ENCODE assay signal across 2 cellular contexts in the genomic region with DNA sequence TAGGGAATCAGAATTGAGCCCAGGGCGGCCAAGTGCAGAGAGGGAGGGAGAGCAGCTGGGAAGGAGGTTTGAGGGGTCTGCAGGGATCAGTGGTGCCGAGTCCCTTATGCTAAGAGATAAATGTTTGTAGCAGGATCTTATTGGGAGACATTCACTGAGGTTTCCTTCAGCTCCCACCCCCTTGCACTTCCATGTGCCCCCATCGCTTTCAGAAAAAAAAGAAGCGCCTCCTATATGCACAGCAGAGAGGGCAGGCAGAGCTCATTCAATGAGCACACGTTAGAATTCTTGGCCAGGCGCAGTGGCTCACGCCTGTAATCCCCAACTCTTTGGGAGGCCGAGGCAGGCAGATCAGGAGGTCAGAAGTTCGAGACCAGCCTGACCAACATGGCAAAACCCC.
TF ChIP-seq lines count a peak whose summit lies in the region.

No MANE protein-coding gene starts in this region.

TF ChIP-seq in liver, 16 proteins besides CTCF, POLR2A, EP300 and RAD21 (continued from another document):
- TF ChIP-seq, protein P1, sequence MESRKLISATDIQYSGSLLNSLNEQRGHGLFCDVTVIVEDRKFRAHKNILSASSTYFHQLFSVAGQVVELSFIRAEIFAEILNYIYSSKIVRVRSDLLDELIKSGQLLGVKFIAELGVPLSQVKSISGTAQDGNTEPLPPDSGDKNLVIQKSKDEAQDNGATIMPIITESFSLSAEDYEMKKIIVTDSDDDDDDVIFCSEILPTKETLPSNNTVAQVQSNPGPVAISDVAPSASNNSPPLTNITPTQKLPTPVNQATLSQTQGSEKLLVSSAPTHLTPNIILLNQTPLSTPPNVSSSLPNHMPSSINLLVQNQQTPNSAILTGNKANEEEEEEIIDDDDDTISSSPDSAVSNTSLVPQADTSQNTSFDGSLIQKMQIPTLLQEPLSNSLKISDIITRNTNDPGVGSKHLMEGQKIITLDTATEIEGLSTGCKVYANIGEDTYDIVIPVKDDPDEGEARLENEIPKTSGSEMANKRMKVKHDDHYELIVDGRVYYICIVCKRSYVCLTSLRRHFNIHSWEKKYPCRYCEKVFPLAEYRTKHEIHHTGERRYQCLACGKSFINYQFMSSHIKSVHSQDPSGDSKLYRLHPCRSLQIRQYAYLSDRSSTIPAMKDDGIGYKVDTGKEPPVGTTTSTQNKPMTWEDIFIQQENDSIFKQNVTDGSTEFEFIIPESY (IDR thresholded peaks at IDR 0.05): no peak
- TF ChIP-seq JUND (IDR thresholded peaks at IDR 0.05): no peak
- no peak for TF ChIP-seq HNF4G (IDR thresholded peaks at IDR 0.05)
- no peak for TF ChIP-seq SP1 (IDR thresholded peaks at IDR 0.05)
- no peak for TF ChIP-seq TAF1 (conservative IDR thresholded peaks at IDR 0.05)
- no peak for TF ChIP-seq FOXA1 (IDR thresholded peaks at IDR 0.05)
- no peak for TF ChIP-seq EGR1 (IDR thresholded peaks at IDR 0.05; ENCODE audit: low read depth in 2 of 2)
- TF ChIP-seq RXRA (IDR thresholded peaks at IDR 0.05): no peak
- no peak for TF ChIP-seq HNF4A (conservative IDR thresholded peaks at IDR 0.05)
- TF ChIP-seq, protein P2, sequence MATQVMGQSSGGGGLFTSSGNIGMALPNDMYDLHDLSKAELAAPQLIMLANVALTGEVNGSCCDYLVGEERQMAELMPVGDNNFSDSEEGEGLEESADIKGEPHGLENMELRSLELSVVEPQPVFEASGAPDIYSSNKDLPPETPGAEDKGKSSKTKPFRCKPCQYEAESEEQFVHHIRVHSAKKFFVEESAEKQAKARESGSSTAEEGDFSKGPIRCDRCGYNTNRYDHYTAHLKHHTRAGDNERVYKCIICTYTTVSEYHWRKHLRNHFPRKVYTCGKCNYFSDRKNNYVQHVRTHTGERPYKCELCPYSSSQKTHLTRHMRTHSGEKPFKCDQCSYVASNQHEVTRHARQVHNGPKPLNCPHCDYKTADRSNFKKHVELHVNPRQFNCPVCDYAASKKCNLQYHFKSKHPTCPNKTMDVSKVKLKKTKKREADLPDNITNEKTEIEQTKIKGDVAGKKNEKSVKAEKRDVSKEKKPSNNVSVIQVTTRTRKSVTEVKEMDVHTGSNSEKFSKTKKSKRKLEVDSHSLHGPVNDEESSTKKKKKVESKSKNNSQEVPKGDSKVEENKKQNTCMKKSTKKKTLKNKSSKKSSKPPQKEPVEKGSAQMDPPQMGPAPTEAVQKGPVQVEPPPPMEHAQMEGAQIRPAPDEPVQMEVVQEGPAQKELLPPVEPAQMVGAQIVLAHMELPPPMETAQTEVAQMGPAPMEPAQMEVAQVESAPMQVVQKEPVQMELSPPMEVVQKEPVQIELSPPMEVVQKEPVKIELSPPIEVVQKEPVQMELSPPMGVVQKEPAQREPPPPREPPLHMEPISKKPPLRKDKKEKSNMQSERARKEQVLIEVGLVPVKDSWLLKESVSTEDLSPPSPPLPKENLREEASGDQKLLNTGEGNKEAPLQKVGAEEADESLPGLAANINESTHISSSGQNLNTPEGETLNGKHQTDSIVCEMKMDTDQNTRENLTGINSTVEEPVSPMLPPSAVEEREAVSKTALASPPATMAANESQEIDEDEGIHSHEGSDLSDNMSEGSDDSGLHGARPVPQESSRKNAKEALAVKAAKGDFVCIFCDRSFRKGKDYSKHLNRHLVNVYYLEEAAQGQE (IDR thresholded peaks at IDR 0.05): no peak
- TF ChIP-seq, protein P3, sequence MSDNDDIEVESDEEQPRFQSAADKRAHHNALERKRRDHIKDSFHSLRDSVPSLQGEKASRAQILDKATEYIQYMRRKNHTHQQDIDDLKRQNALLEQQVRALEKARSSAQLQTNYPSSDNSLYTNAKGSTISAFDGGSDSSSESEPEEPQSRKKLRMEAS (IDR thresholded peaks at IDR 0.05): no peak

TF ChIP-seq in GM23338, 12 proteins besides CTCF, POLR2A, EP300 and RAD21:
- TF ChIP-seq, protein P4, sequence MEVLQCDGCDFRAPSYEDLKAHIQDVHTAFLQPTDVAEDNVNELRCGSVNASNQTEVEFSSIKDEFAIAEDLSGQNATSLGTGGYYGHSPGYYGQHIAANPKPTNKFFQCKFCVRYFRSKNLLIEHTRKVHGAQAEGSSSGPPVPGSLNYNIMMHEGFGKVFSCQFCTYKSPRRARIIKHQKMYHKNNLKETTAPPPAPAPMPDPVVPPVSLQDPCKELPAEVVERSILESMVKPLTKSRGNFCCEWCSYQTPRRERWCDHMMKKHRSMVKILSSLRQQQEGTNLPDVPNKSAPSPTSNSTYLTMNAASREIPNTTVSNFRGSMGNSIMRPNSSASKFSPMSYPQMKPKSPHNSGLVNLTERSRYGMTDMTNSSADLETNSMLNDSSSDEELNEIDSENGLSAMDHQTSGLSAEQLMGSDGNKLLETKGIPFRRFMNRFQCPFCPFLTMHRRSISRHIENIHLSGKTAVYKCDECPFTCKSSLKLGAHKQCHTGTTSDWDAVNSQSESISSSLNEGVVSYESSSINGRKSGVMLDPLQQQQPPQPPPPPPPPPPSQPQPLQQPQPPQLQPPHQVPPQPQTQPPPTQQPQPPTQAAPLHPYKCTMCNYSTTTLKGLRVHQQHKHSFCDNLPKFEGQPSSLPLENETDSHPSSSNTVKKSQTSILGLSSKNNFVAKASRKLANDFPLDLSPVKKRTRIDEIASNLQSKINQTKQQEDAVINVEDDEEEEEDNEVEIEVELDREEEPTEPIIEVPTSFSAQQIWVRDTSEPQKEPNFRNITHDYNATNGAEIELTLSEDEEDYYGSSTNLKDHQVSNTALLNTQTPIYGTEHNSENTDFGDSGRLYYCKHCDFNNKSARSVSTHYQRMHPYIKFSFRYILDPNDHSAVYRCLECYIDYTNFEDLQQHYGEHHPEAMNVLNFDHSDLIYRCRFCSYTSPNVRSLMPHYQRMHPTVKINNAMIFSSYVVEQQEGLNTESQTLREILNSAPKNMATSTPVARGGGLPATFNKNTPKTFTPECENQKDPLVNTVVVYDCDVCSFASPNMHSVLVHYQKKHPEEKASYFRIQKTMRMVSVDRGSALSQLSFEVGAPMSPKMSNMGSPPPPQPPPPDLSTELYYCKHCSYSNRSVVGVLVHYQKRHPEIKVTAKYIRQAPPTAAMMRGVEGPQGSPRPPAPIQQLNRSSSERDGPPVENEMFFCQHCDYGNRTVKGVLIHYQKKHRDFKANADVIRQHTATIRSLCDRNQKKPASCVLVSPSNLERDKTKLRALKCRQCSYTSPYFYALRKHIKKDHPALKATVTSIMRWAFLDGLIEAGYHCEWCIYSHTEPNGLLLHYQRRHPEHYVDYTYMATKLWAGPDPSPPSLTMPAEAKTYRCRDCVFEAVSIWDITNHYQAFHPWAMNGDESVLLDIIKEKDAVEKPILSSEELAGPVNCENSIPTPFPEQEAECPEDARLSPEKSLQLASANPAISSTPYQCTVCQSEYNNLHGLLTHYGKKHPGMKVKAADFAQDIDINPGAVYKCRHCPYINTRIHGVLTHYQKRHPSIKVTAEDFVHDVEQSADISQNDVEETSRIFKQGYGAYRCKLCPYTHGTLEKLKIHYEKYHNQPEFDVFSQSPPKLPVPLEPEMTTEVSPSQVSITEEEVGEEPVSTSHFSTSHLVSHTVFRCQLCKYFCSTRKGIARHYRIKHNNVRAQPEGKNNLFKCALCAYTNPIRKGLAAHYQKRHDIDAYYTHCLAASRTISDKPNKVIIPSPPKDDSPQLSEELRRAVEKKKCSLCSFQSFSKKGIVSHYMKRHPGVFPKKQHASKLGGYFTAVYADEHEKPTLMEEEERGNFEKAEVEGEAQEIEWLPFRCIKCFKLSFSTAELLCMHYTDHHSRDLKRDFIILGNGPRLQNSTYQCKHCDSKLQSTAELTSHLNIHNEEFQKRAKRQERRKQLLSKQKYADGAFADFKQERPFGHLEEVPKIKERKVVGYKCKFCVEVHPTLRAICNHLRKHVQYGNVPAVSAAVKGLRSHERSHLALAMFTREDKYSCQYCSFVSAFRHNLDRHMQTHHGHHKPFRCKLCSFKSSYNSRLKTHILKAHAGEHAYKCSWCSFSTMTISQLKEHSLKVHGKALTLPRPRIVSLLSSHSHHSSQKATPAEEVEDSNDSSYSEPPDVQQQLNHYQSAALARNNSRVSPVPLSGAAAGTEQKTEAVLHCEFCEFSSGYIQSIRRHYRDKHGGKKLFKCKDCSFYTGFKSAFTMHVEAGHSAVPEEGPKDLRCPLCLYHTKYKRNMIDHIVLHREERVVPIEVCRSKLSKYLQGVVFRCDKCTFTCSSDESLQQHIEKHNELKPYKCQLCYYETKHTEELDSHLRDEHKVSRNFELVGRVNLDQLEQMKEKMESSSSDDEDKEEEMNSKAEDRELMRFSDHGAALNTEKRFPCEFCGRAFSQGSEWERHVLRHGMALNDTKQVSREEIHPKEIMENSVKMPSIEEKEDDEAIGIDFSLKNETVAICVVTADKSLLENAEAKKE (CRISPR knock-in tag; IDR thresholded peaks at IDR 0.05): no peak
- no peak for TF ChIP-seq ZNF114 (CRISPR knock-in tag; IDR thresholded peaks at IDR 0.05)
- TF ChIP-seq EZH2 (IDR thresholded peaks at IDR 0.05; ENCODE audit: low read depth, unreplicated experiment): no peak
- no peak for TF ChIP-seq NANOG (IDR thresholded peaks at IDR 0.05; ENCODE audit: borderline replicate concordance)
- TF ChIP-seq, protein P2 (IDR thresholded peaks at IDR 0.05; ENCODE audit: unreplicated experiment): no peak
- no peak for TF ChIP-seq JUNB (IDR thresholded peaks at IDR 0.05; ENCODE audit: unreplicated experiment)
- TF ChIP-seq POLR2AphosphoS5 (IDR thresholded peaks at IDR 0.05; ENCODE audit: low read depth): no peak
- no peak for TF ChIP-seq EZH2phosphoT487 (IDR thresholded peaks at IDR 0.05; ENCODE audit: unreplicated experiment)
- TF ChIP-seq STAT1 (IDR thresholded peaks at IDR 0.05; ENCODE audit: unreplicated experiment): no peak
- no peak for TF ChIP-seq ZNF331 (CRISPR knock-in tag; IDR thresholded peaks at IDR 0.05; ENCODE audit: low read depth)
- TF ChIP-seq, protein P5, sequence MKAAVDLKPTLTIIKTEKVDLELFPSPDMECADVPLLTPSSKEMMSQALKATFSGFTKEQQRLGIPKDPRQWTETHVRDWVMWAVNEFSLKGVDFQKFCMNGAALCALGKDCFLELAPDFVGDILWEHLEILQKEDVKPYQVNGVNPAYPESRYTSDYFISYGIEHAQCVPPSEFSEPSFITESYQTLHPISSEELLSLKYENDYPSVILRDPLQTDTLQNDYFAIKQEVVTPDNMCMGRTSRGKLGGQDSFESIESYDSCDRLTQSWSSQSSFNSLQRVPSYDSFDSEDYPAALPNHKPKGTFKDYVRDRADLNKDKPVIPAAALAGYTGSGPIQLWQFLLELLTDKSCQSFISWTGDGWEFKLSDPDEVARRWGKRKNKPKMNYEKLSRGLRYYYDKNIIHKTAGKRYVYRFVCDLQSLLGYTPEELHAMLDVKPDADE (IDR thresholded peaks at IDR 0.05): no peak
- no peak for TF ChIP-seq CREB1 (CRISPR knock-in tag; IDR thresholded peaks at IDR 0.05; ENCODE audit: low read depth)
